Comparison of ENCODE assay signal across 28 cellular contexts in genomic region chr4:82559735-82560120, GRCh38. TPM values are rescaled to one million over a fixed set of nuclear protein-coding genes. Genes with fewer than 3 reads are reported as not detected.
"Had no signal": no experiment of that assay in that cellular context is flagged by ENCODE, and none has a peak within 500 bp of the region (broad histone marks: within the 10 kb centered on the region; RNA-seq: fewer than 3 reads in every experiment).

No MANE protein-coding gene starts in this region.

- H3K4me1 ChIP-seq: breast epithelium, prostate gland had no signal

- H3K9me3 ChIP-seq: breast epithelium, gastrocnemius medialis, neutrophil, ovary, prostate gland, sigmoid colon, thoracic aorta, upper lobe of left lung, vagina had no signal

- H3K27ac Mint-ChIP-seq: activated CD4-positive, alpha-beta memory T cell treated with anti-CD3 and anti-CD28 coated beads, Interleukin-2, amount 10 ng/mL, durations not matched to agents 7 days and 5 days; activated CD4-positive, alpha-beta T cell treated with anti-CD3 and anti-CD28 coated beads, Interleukin-2, amount 10 ng/mL, durations not matched to agents 24 days and 14 days; activated naive CD4-positive, alpha-beta T cell treated with anti-CD3 and anti-CD28 coated beads, Interleukin-2, amount 50 U/mL, for 24 hours; activated naive CD8-positive, alpha-beta T cell treated with anti-CD3 and anti-CD28 coated beads, Interleukin-2, amount 50 U/mL, for 24 hours; activated T-helper 2 cell treated with anti-CD3 and anti-CD28 coated beads, Interferon-gamma antibody, Interleukin-2, Interleukin-4, amounts not matched to agents 10 μg/mL and 5 μg/mL and 100 μg/mL, durations not matched to agents 14 hours and 24 hours and 36 hours; mesothelial cell of epicardium; stimulated activated effector memory CD8-positive, alpha-beta T cell treated with anti-CD3 and anti-CD28 coated beads, Interleukin-12 subunit alpha, Interleukin-12 subunit beta, amount 100 ng/mL, for 72 hours; stimulated activated naive CD8-positive, alpha-beta T cell treated with anti-CD3 and anti-CD28 coated beads, Interleukin-15, Interleukin-2, amounts not matched to agents 100 ng/mL and 50 ng/mL, for 24 hours; T-helper 17 cell had no signal

- ATAC-seq: activated naive CD8-positive, alpha-beta T cell treated with anti-CD3 and anti-CD28 coated beads, Interleukin-2, amount 50 U/mL, for 24 hours; gastrocnemius medialis; stimulated activated effector memory CD8-positive, alpha-beta T cell treated with anti-CD3 and anti-CD28 coated beads, Interleukin-12 subunit alpha, Interleukin-12 subunit beta, amount 100 ng/mL, for 72 hours; T-helper 17 cell had no signal

- H3K4me3 ChIP-seq: breast epithelium, gastrocnemius medialis, hepatocyte, ovary, prostate gland, sigmoid colon, thoracic aorta, upper lobe of left lung, vagina had no signal

- H3K9me3 Mint-ChIP-seq: activated CD4-positive, alpha-beta memory T cell treated with anti-CD3 and anti-CD28 coated beads, Interleukin-2, amount 10 ng/mL, durations not matched to agents 7 days and 5 days; activated CD4-positive, alpha-beta T cell treated with anti-CD3 and anti-CD28 coated beads, Interleukin-2, amount 10 ng/mL, durations not matched to agents 24 days and 14 days; activated naive CD4-positive, alpha-beta T cell treated with anti-CD3 and anti-CD28 coated beads, Interleukin-2, amount 50 U/mL, for 24 hours; activated naive CD8-positive, alpha-beta T cell treated with anti-CD3 and anti-CD28 coated beads, Interleukin-2, amount 50 U/mL, for 24 hours; activated T-helper 2 cell treated with anti-CD3 and anti-CD28 coated beads, Interferon-gamma antibody, Interleukin-2, Interleukin-4, amounts not matched to agents 10 μg/mL and 5 μg/mL and 100 μg/mL, durations not matched to agents 14 hours and 24 hours and 36 hours; mesothelial cell of epicardium; stimulated activated effector memory CD8-positive, alpha-beta T cell treated with anti-CD3 and anti-CD28 coated beads, Interleukin-12 subunit alpha, Interleukin-12 subunit beta, amount 100 ng/mL, for 72 hours; stimulated activated naive CD8-positive, alpha-beta T cell treated with anti-CD3 and anti-CD28 coated beads, Interleukin-15, Interleukin-2, amounts not matched to agents 100 ng/mL and 50 ng/mL, for 24 hours had no signal

- H3K36me3 Mint-ChIP-seq: activated naive CD4-positive, alpha-beta T cell treated with anti-CD3 and anti-CD28 coated beads, Interleukin-2, amount 50 U/mL, for 24 hours; mesothelial cell of epicardium; stimulated activated effector memory CD8-positive, alpha-beta T cell treated with anti-CD3 and anti-CD28 coated beads, Interleukin-12 subunit alpha, Interleukin-12 subunit beta, amount 100 ng/mL, for 72 hours had no signal

- H3K27me3 ChIP-seq: breast epithelium, gastrocnemius medialis, ovary, vagina had no signal

- H3K4me3 Mint-ChIP-seq: activated CD4-positive, alpha-beta memory T cell treated with anti-CD3 and anti-CD28 coated beads, Interleukin-2, amount 10 ng/mL, durations not matched to agents 7 days and 5 days; activated CD4-positive, alpha-beta T cell treated with anti-CD3 and anti-CD28 coated beads, Interleukin-2, amount 10 ng/mL, durations not matched to agents 24 days and 14 days; stimulated activated effector memory CD8-positive, alpha-beta T cell treated with anti-CD3 and anti-CD28 coated beads, Interleukin-12 subunit alpha, Interleukin-12 subunit beta, amount 100 ng/mL, for 72 hours; stimulated activated naive CD8-positive, alpha-beta T cell treated with anti-CD3 and anti-CD28 coated beads, Interleukin-15, Interleukin-2, amounts not matched to agents 100 ng/mL and 50 ng/mL, for 24 hours had no signal

- H3K36me3 ChIP-seq: breast epithelium, gastrocnemius medialis, neutrophil, ovary, prostate gland, sigmoid colon, thoracic aorta, upper lobe of left lung, vagina had no signal

- DNase-seq: activated CD4-positive, alpha-beta memory T cell treated with anti-CD3 and anti-CD28 coated beads, Interleukin-2, amount 10 ng/mL, durations not matched to agents 7 days and 5 days; activated CD4-positive, alpha-beta T cell treated with anti-CD3 and anti-CD28 coated beads, Interleukin-2, amount 10 ng/mL, durations not matched to agents 24 days and 14 days; activated CD4-positive, CD25-positive, alpha-beta regulatory T cell treated with anti-CD3 and anti-CD28 coated beads, Interleukin-2, amount 50 U/mL, for 72 hours; activated naive CD8-positive, alpha-beta T cell treated with anti-CD3 and anti-CD28 coated beads, Interleukin-2, amount 50 U/mL, for 24 hours; activated T-cell treated with anti-CD3 and anti-CD28 coated beads, Interleukin-2, amount 50 U/mL, for 48 hours; dermis blood vessel endothelial cell; effector CD4-positive, alpha-beta T cell; gastrocnemius medialis; islet precursor cell; mammary epithelial cell; naive B cell; ovary; retina; sigmoid colon; stimulated activated CD4-positive, alpha-beta T cell treated with anti-CD3 and anti-CD28 coated beads, Interleukin-4, amount 100 ng/mL, for 24 hours; T-helper 17 cell had no signal

RNA-seq across cellular contexts. Expression of gene TMEM150C, which starts 2.1 kb away (rescaled TPM):
- total RNA-seq: activated CD4-positive, alpha-beta memory T cell treated with anti-CD3 and anti-CD28 coated beads, Interleukin-2, amount 10 ng/mL, durations not matched to agents 7 days and 5 days; activated CD4-positive, alpha-beta T cell treated with anti-CD3 and anti-CD28 coated beads, Interleukin-2, amount 10 ng/mL, durations not matched to agents 24 days and 14 days; activated T-helper 2 cell treated with anti-CD3 and anti-CD28 coated beads, Interferon-gamma antibody, Interleukin-2, Interleukin-4, amounts not matched to agents 10 μg/mL and 5 μg/mL and 100 μg/mL, durations not matched to agents 14 hours and 24 hours and 36 hours had no signal
